In the genomic region with DNA sequence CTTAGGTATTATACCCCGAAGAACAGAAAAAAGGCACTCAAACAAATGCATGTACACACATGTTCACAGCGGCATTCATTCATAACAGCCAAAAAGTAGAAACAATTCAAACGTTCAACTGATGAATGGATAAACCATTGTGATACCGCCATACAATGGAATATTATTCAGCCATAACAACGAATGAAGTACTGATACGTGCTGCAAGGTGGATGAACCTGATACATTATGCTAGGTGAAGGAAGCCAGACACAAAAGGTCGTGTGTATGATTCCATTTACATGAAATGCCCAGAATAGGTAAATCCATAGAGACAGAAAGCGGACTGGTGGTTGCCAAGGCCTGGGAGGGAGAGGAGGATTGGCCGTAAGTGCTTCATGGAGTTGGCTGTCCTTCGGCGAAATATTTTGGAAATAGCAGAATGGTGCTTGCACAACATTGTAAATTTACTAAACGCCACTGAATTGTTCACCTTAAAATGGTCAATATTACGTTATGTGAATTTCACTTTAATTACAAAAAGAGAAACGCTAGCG, we compare ENCODE assay signal across 8 cellular contexts.
DNase-seq lines count a peak whose midpoint lies in the region; ATAC-seq and TF ChIP-seq lines count a peak whose summit lies in the region.

No MANE protein-coding gene starts in this region.

- H3K27ac ChIP-seq in thoracic aorta, result peak overlapping the region; percentile 83 to 89

- no peak for TF ChIP-seq CTCF in thoracic aorta (IDR thresholded peaks at IDR 0.05)
- TF ChIP-seq CTCF in GM10266 (IDR thresholded peaks at IDR 0.05; ENCODE audit: control insufficient read depth, insufficient read depth, low read depth, missing control alignments), result no peak

- peaks cover 7% of the 10 kb centered on the region; the same call in 1 of the 2 replicates for H3K4me1 ChIP-seq in HAP-1
- peaks cover 14 to 22% of the 10 kb centered on the region in 2 donors for H3K4me1 ChIP-seq in thoracic aorta (ENCODE audit: control insufficient read depth in 1 of 2, low read depth in 2 of 2)

- peaks cover 24% of the 10 kb centered on the region for H3K36me3 ChIP-seq in HAP-1 (replicated peaks)
- H3K36me3 ChIP-seq in thoracic aorta, result peaks cover 4% of the 10 kb centered on the region

- peak; percentile 31 for ATAC-seq in left lobe of liver
- peak; percentile 11 for ATAC-seq in thoracic aorta (ENCODE audit: insufficient number of reproducible peaks, low FRiP score, low read depth)

- 0 out of 2 replicates have a peak, but pooled peaks cover 3% of the 10 kb centered on the region for H3K9me3 ChIP-seq in HAP-1
- H3K9me3 ChIP-seq in thoracic aorta, result no peaks in the 10 kb centered on the region

- no peaks in the 10 kb centered on the region for H3K27me3 ChIP-seq in HAP-1 (ENCODE audit: low read depth)
- no peaks in the 10 kb centered on the region for H3K27me3 ChIP-seq in thoracic aorta (replicated peaks; ENCODE audit: insufficient read depth)

- H3K4me3 ChIP-seq in HAP-1 (peak overlapping the region; percentile 96), thoracic aorta (peak overlapping the region; percentile 88)

- in situ Hi-C loops in HAP-1 (cut with MboI; ENCODE audit: low sequenced_read_pairs), result no loop called here

- DNase-seq in NCI-H2196 (lab: John Stamatoyannopoulos, UW; ENCODE audit: unreplicated experiment) (peak; percentile 27), NCI-H2196 treated with DMSO at 0.1 percent for 48 hours (lab: John Stamatoyannopoulos, UW; ENCODE audit: unreplicated experiment) (no peak), HAP-1 (ENCODE audit: low spot score in 2 of 2) (no peak), NCI-H146 (lab: John Stamatoyannopoulos, UW) (peak; percentile 75), brain pericyte (ENCODE audit: low read depth, low spot score) (peak; percentile 15), left lobe of liver (ENCODE audit: low spot score) (no peak), thoracic aorta (ENCODE audit: low spot score) (no peak), GM10266 (ENCODE audit: extremely low spot score) (no peak)

Comparison
In these comparisons a context has a peak if more than half of its experiments do, and no peak if none do; other contexts are left out.
1. DNase-seq: peak in NCI-H2196 (single experiment), NCI-H146 (single experiment) and brain pericyte (single experiment); none in NCI-H2196 treated with DMSO at 0.1 percent for 48 hours (single experiment), HAP-1 (0 of 2), left lobe of liver (single experiment), thoracic aorta (single experiment) and GM10266 (single experiment).